Comparison of ENCODE assay signal across 26 cellular contexts in the genomic region with DNA sequence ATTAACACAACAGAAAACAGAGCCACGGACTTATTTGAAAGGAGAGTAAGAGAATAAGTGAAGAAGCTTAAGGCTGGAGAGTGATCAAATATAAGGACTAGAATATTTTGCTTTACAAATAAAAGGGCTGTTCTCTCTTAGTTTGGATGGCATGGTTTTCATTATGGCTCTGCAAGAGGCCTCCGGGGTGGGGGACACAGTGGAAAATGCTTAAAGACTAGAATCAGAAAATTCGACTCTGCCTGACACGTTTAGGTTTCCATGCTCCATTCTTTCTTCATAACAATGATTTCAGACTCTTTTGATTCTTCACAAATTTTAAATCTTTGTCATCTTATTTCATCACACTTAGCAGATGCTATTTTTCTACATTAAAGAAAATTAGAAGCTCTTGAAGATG.
"Had no signal": no experiment of that assay in that cellular context is flagged by ENCODE, and none has a peak within 500 bp of the region (broad histone marks: within the 10 kb centered on the region; RNA-seq: fewer than 3 reads in every experiment).

No MANE protein-coding gene starts in this region.

- H3K4me2 ChIP-seq: smooth muscle cell had no signal

- H3K9me3 Mint-ChIP-seq: nephron, neural crest cell had no signal

- H3K9me3 ChIP-seq: left lung, lower lobe of right lung, right atrium auricular region, right lobe of liver, stomach, testis, thyroid gland, transverse colon, upper lobe of left lung, vagina had no signal

- H2AFZ ChIP-seq: parathyroid adenoma had no signal

- H3K27me3 ChIP-seq: left lung, right atrium auricular region, right lobe of liver, stomach, testis, thyroid gland, transverse colon, upper lobe of left lung, vagina had no signal

- H3K79me2 ChIP-seq: parathyroid adenoma had no signal

- H3K36me3 ChIP-seq: left lung, lower lobe of right lung, right atrium auricular region, right lobe of liver, stomach, thyroid gland, transverse colon, upper lobe of left lung, vagina had no signal

- H3K27me3 Mint-ChIP-seq: stimulated activated naive B cell treated with anti-CD40 and anti-IgM and Interleukin-4, amounts not matched to agents 10 μg/mL and 1 μg/mL and 100 μg/mL, for 72 hours had no signal

- H3K27ac ChIP-seq: left lung, lower lobe of right lung, parathyroid adenoma, right atrium auricular region, right lobe of liver, stomach, testis, thyroid gland, transverse colon, upper lobe of left lung, vagina had no signal

- H3K36me3 Mint-ChIP-seq: immature natural killer cell; naive thymus-derived CD8-positive, alpha-beta T cell; stimulated activated naive B cell treated with anti-CD40 and anti-IgM and Interleukin-4, amounts not matched to agents 10 μg/mL and 1 μg/mL and 100 μg/mL, for 72 hours had no signal

- H3K4me3 Mint-ChIP-seq: immature natural killer cell; naive thymus-derived CD8-positive, alpha-beta T cell; nephron; neural crest cell; stimulated activated naive B cell treated with anti-CD40 and anti-IgM and Interleukin-4, amounts not matched to agents 10 μg/mL and 1 μg/mL and 100 μg/mL, for 72 hours had no signal

- H3K4me1 Mint-ChIP-seq: immature natural killer cell; naive thymus-derived CD8-positive, alpha-beta T cell; nephron had no signal

- H3K4me3 ChIP-seq: left lung, lower lobe of right lung, right atrium auricular region, right lobe of liver, smooth muscle cell, stomach, testis, thyroid gland, transverse colon, upper lobe of left lung, vagina had no signal

- H3K4me1 ChIP-seq: left lung, lower lobe of right lung, right atrium auricular region, right lobe of liver, stomach, testis, thyroid gland, transverse colon, upper lobe of left lung, vagina had no signal

- H3K27ac Mint-ChIP-seq: immature natural killer cell; naive thymus-derived CD8-positive, alpha-beta T cell; nephron; stimulated activated naive B cell treated with anti-CD40 and anti-IgM and Interleukin-4, amounts not matched to agents 10 μg/mL and 1 μg/mL and 100 μg/mL, for 72 hours had no signal

- H3K9ac ChIP-seq: parathyroid adenoma had no signal

- DNase-seq: hypothalamus; immature natural killer cell; kidney; left colon; left lung; lower lobe of right lung; mammary epithelial cell; mesenchymal stem cell; naive thymus-derived CD8-positive, alpha-beta T cell; nucleus accumbens; right lobe of liver; stimulated activated CD4-positive, alpha-beta T cell treated with anti-CD3 and anti-CD28 coated beads, Interleukin-1b, Interleukin-23, amount 100 ng/mL, for 48 hours; stimulated activated CD4-positive, alpha-beta T cell treated with anti-CD3 and anti-CD28 coated beads, Interleukin-4, amount 100 ng/mL, for 1 hour; stimulated activated naive B cell treated with anti-CD40 and anti-IgM and Interleukin-4, amounts not matched to agents 10 μg/mL and 1 μg/mL and 100 μg/mL, for 72 hours; stimulated activated naive CD8-positive, alpha-beta T cell treated with anti-CD3 and anti-CD28 coated beads, Interleukin-15, Interleukin-2, amounts not matched to agents 100 U/mL and 50 U/mL, for 24 hours; stomach; testis; thyroid gland; transverse colon; upper lobe of left lung had no signal
